19 cellular contexts compared by ENCODE assay signal in genomic region chr18:48228841-48229240, GRCh38.
DNase-seq lines count a peak whose midpoint lies in the region; ATAC-seq and TF ChIP-seq lines count a peak whose summit lies in the region.
"Had no signal": no experiment of that assay in that cellular context is flagged by ENCODE, and none has a peak within 500 bp of the region (broad histone marks: within the 10 kb centered on the region; RNA-seq: fewer than 3 reads in every experiment).

No MANE protein-coding gene starts in this region.

- H3K9ac ChIP-seq in mammary epithelial cell (ENCODE audit: insufficient read depth, low read length), result no peak overlapping the region

- H3K36me3 Mint-ChIP-seq in activated naive CD4-positive, alpha-beta T cell treated with anti-CD3 and anti-CD28 coated beads, Interleukin-2, amount 50 U/mL, for 72 hours, result no peaks in the 10 kb centered on the region

- intact Hi-C loops in breast epithelium (cut with DNase I; ENCODE audit: low total_unique reads) (no loop called here), mammary epithelial cell (cut with micrococcal nuclease) (no loop called here), left cardiac atrium (cut with DNase I) (no loop called here), uterus (cut with DNase I; ENCODE audit: low total_unique reads) (no loop called here)

- ATAC-seq in left cardiac atrium, result peak; percentile 31 to 38
- ATAC-seq in activated naive CD4-positive, alpha-beta T cell treated with anti-CD3 and anti-CD28 coated beads, Interleukin-2, amount 50 U/mL, for 72 hours, result no peak
- ATAC-seq: HCT116 had no signal

- H3K4me3 ChIP-seq in breast epithelium (no peak overlapping the region), mammary epithelial cell (replicated peaks in 1 of 3; ENCODE audit: insufficient read depth in 1 of 3, low read depth in 2 of 3, low read length in 3 of 3) (no peak overlapping the region), uterus (no peak overlapping the region)
- H3K4me3 ChIP-seq: mucosa of descending colon, ovary, smooth muscle cell, thyroid gland had no signal

- H3K27ac ChIP-seq in breast epithelium (peak overlapping the region; percentile 64 to 84), mammary epithelial cell (ENCODE audit: insufficient read depth, low read depth, low read length) (no peak overlapping the region), RWPE1 (peak overlapping the region; percentile 84), uterus (peak overlapping the region; percentile 32 to 49)

- H2AFZ ChIP-seq in mammary epithelial cell (ENCODE audit: low read depth, low read length), result no peak overlapping the region

- dilution Hi-C loops in mammary epithelial cell (cut with HindIII; ENCODE audit: low sequenced_read_pairs), result no loop called here

- H4K20me1 ChIP-seq in mammary epithelial cell (ENCODE audit: insufficient read depth, low read length), result no peaks in the 10 kb centered on the region

- DNase-seq in breast epithelium (ENCODE audit: low spot score in 2 of 2), result no peak
- no peak for DNase-seq in mammary epithelial cell
- no peak for DNase-seq in RWPE1 (ENCODE audit: low spot score)
- DNase-seq in left cardiac atrium, result no peak
- DNase-seq in uterus, result no peak
- no peak for DNase-seq in stimulated activated CD4-positive, alpha-beta T cell treated with anti-CD3 and anti-CD28 coated beads, Interleukin-4, amount 100 ng/mL, for 4 hours
- no peak for DNase-seq in activated naive CD4-positive, alpha-beta T cell treated with anti-CD3 and anti-CD28 coated beads, Interleukin-2, amount 50 U/mL, for 72 hours (ENCODE audit: low spot score in 2 of 2)
- DNase-seq in NCI-H510A treated with DMSO at 0.1 percent for 48 hours (lab: John Stamatoyannopoulos, UW), result no peak
- DNase-seq: activated B cell treated with CpG ODN at 0.5 μM for 24 hours; activated CD8-positive, alpha-beta memory T cell treated with anti-CD3 and anti-CD28 coated beads, Interleukin-2, amount 50 U/mL, for 4 hours; DMS153; effector memory CD4-positive, alpha-beta T cell; mucosa of descending colon; NCI-H1417 treated with DMSO at 0.1 percent for 48 hours; NCI-H526 had no signal

- no TSS peak for BruUV-seq in mammary epithelial cell (replicated peaks; lab: Mats Ljungman, UMichigan)

- H3K9me3 ChIP-seq in breast epithelium (no peaks in the 10 kb centered on the region), mammary epithelial cell (replicated peaks; ENCODE audit: insufficient read depth, low read length) (no peaks in the 10 kb centered on the region), uterus (no peaks in the 10 kb centered on the region)
- H3K9me3 ChIP-seq: mucosa of descending colon, ovary, thyroid gland had no signal

- WGBS in mammary epithelial cell (ENCODE audit: low coverage, missing lambda C conversion rate), result 79% methylated on average over 10 of the region's 10 CpGs

- in situ Hi-C loops in mammary epithelial cell (cut with MboI; ENCODE audit: low sequenced_read_pairs in 2 of 2), result loop anchor here in 1 of 2 donors (10.0 kb wide), 1 partner anchor 194 kb away; no protein-coding TSS in a partner anchor

- H3K27me3 ChIP-seq in breast epithelium (no peaks in the 10 kb centered on the region), mammary epithelial cell (ENCODE audit: insufficient read depth, low read length) (no peaks in the 10 kb centered on the region), uterus (no peaks in the 10 kb centered on the region)
- H3K27me3 ChIP-seq: ovary, thyroid gland had no signal

- no peak overlapping the region for H3K27ac Mint-ChIP-seq in activated naive CD4-positive, alpha-beta T cell treated with anti-CD3 and anti-CD28 coated beads, Interleukin-2, amount 50 U/mL, for 72 hours
- H3K27ac Mint-ChIP-seq: activated B cell treated with CpG ODN at 0.5 μM for 24 hours had no signal

- H3K4me2 ChIP-seq in mammary epithelial cell (ENCODE audit: insufficient read depth, low read depth, low read length), result no peak overlapping the region
- H3K4me2 ChIP-seq: smooth muscle cell had no signal

- CTCF ChIA-PET in mammary epithelial cell (lab: Charles Lee; ENCODE audit: low non-redundant PET) (no interaction called here), RWPE1 (lab: Yijun Ruan, JAX) (interaction anchor here (0.9 kb wide), 1 partner anchor 216 kb away, joined by 3 read pairs; no protein-coding TSS in a partner anchor)

- TF ChIP-seq POLR2A in breast epithelium (IDR thresholded peaks at IDR 0.05) (no peak), uterus (IDR thresholded peaks at IDR 0.05) (no peak)

- H3K9me3 Mint-ChIP-seq in activated naive CD4-positive, alpha-beta T cell treated with anti-CD3 and anti-CD28 coated beads, Interleukin-2, amount 50 U/mL, for 72 hours, result no peaks in the 10 kb centered on the region
- H3K9me3 Mint-ChIP-seq: activated B cell treated with CpG ODN at 0.5 μM for 24 hours had no signal

- H3K36me3 ChIP-seq in breast epithelium (no peaks in the 10 kb centered on the region), mammary epithelial cell (ENCODE audit: insufficient read depth, low read length) (no peaks in the 10 kb centered on the region), uterus (no peaks in the 10 kb centered on the region)
- H3K36me3 ChIP-seq: ovary, thyroid gland had no signal

- H3K4me1 ChIP-seq in breast epithelium, result peaks cover 20% of the 10 kb centered on the region in 2 donors
- peaks cover 41% of the 10 kb centered on the region for H3K4me1 ChIP-seq in mammary epithelial cell (ENCODE audit: insufficient read depth, low read length)
- peaks cover 0 to 5% of the 10 kb centered on the region in 2 donors for H3K4me1 ChIP-seq in uterus

- TF ChIP-seq CTCF in breast epithelium (IDR thresholded peaks at IDR 0.05) (no peak), mammary epithelial cell (conservative IDR thresholded peaks at IDR 0.05 in 1 of 2, IDR thresholded peaks at IDR 0.05 in 1 of 2; ENCODE audit: extremely low read depth in 1 of 2, insufficient read depth in 1 of 2, low read depth in 1 of 2, low read length in 2 of 2) (no peak), RWPE1 (conservative IDR thresholded peaks at IDR 0.05; ENCODE audit: low read depth) (no peak), uterus (IDR thresholded peaks at IDR 0.05) (no peak)

- H3K79me2 ChIP-seq in mammary epithelial cell (ENCODE audit: insufficient read depth, low read length), result no peaks in the 10 kb centered on the region

- POLR2A ChIA-PET in RWPE1 (lab: Yijun Ruan, JAX; ENCODE audit: low non-redundant PET), result no interaction called here

Comparison
In these comparisons a context has a peak if more than half of its experiments do, and no peak if none do; other contexts are left out.
1. ATAC-seq: peak in left cardiac atrium (2 of 2); none in activated naive CD4-positive, alpha-beta T cell treated with anti-CD3 and anti-CD28 coated beads, Interleukin-2, amount 50 U/mL, for 72 hours (0 of 2).